Comparison of ENCODE assay signal across 10 cellular contexts in genomic region chr6:151690303-151690702, GRCh38.
DNase-seq lines count a peak whose midpoint lies in the region; ATAC-seq and TF ChIP-seq lines count a peak whose summit lies in the region.
"Had no signal": no experiment of that assay in that cellular context is flagged by ENCODE, and none has a peak within 500 bp of the region (broad histone marks: within the 10 kb centered on the region; RNA-seq: fewer than 3 reads in every experiment).

No MANE protein-coding gene starts in this region.

- CTCF ChIA-PET in T-cell (lab: Charles Lee), result interaction anchor here (0.5 to 2.6 kb wide), 15 partner anchors 11 to 648 kb away, joined by 3 to 21 read pairs (median 3); no protein-coding TSS in a partner anchor

- TF ChIP-seq POLR2A in testis (IDR thresholded peaks at IDR 0.05), result no peak

- peak overlapping the region in 1 of 2 donors; percentile 0 for H3K4me3 ChIP-seq in testis

- H3K4me1 Mint-ChIP-seq in T-cell, result peaks cover 18 to 35% (median 21%) of the 10 kb centered on the region in 3 donors

- H3K36me3 ChIP-seq in testis (ENCODE audit: low read depth, missing control alignments), result no peaks in the 10 kb centered on the region

- 36 to 37% methylated on average over 4 of the region's 4 CpGs for WGBS in testis, 2 donors

- no peaks in the 10 kb centered on the region for H3K9me3 Mint-ChIP-seq in T-cell

- peaks cover 0 to 2% of the 10 kb centered on the region in 2 donors for H3K27me3 Mint-ChIP-seq in T-cell

- H3K27ac Mint-ChIP-seq in T-cell, result peak overlapping the region; percentile 82 to 94

- H3K36me3 Mint-ChIP-seq in T-cell, result peaks cover 5% of the 10 kb centered on the region

- peak overlapping the region; percentile 68 to 83 (median 83) for H3K4me3 Mint-ChIP-seq in T-cell

- intact Hi-C loops in left ventricle myocardium superior (cut with micrococcal nuclease) (no loop called here), testis (cut with DNase I; ENCODE audit: low total_unique reads) (no loop called here)

- ATAC-seq in T-cell (replicated peaks in 1 of 4) (peak; percentile 45 to 74 (median 51)), left ventricle myocardium superior (peak; percentile 86), HG02981 (IDR thresholded peaks at IDR 0.05; ENCODE audit: unreplicated experiment) (no peak)

- no peaks in the 10 kb centered on the region for H3K27me3 ChIP-seq in testis

- POLR2A ChIA-PET in T-cell (lab: Charles Lee), result interaction anchor here (0.6 to 1.0 kb wide), 4 partner anchors 11 to 1668 kb away, joined by 3 to 4 read pairs (median 4); no protein-coding TSS in a partner anchor

- peak overlapping the region; percentile 23 to 72 for H3K27ac ChIP-seq in testis
- H3K27ac ChIP-seq: 22Rv1 had no signal

- DNase-seq in NCI-H82 (lab: John Stamatoyannopoulos, UW), result peak; percentile 19
- DNase-seq in NCI-H82 treated with DMSO at 0.1 percent for 48 hours (lab: John Stamatoyannopoulos, UW; ENCODE audit: unreplicated experiment), result no peak
- DNase-seq in T-cell, result peak in 2 of 34 experiments; percentile 1 to 17
- no peak for DNase-seq in left ventricle myocardium superior
- DNase-seq in testis, result no peak
- no peak for DNase-seq in SKM-1 treated with dmso at 0.1 percent for 144 hours (lab: John Stamatoyannopoulos, UW; ENCODE audit: unreplicated experiment)
- DNase-seq in NCI-H1105 (lab: John Stamatoyannopoulos, UW), result no peak
- DNase-seq: IMR-90 had no signal

- H3K4me1 ChIP-seq in testis, result no peaks in the 10 kb centered on the region

- no peaks in the 10 kb centered on the region for H3K9me3 ChIP-seq in testis

- no peak for TF ChIP-seq CTCF in testis (IDR thresholded peaks at IDR 0.05)
